In the genomic region with DNA sequence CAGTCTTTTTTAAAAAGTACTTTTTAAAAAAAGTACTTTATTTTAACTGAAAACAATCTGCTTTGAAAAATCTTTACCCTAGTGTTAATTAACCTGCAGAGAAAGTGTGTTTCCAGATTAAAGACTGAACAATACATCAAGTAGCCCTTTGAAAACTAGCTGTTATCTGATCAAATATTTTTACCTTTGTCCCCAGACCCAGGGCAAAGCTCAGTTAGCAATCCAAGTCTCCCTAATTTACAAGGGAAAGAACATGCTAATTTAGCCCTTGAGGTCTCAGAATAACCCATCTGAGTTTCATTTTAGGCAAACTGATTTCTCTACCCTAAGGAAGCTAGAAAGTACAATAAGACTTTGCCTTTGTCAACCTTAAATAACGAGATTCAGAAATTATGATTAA, we compare ENCODE assay signal across 2 cellular contexts.
TF ChIP-seq lines count a peak whose summit lies in the region.

No MANE protein-coding gene starts in this region.

TF ChIP-seq in WTC11, 78 proteins besides CTCF, POLR2A, EP300 and RAD21 (continued from another document):
- TF ChIP-seq, protein P1, sequence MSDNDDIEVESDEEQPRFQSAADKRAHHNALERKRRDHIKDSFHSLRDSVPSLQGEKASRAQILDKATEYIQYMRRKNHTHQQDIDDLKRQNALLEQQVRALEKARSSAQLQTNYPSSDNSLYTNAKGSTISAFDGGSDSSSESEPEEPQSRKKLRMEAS (CRISPR knock-in tag; IDR thresholded peaks at IDR 0.05) = no peak
- TF ChIP-seq, protein P2, sequence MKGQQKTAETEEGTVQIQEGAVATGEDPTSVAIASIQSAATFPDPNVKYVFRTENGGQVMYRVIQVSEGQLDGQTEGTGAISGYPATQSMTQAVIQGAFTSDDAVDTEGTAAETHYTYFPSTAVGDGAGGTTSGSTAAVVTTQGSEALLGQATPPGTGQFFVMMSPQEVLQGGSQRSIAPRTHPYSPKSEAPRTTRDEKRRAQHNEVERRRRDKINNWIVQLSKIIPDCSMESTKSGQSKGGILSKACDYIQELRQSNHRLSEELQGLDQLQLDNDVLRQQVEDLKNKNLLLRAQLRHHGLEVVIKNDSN (CRISPR knock-in tag; IDR thresholded peaks at IDR 0.05) = no peak
- TF ChIP-seq, protein P3, sequence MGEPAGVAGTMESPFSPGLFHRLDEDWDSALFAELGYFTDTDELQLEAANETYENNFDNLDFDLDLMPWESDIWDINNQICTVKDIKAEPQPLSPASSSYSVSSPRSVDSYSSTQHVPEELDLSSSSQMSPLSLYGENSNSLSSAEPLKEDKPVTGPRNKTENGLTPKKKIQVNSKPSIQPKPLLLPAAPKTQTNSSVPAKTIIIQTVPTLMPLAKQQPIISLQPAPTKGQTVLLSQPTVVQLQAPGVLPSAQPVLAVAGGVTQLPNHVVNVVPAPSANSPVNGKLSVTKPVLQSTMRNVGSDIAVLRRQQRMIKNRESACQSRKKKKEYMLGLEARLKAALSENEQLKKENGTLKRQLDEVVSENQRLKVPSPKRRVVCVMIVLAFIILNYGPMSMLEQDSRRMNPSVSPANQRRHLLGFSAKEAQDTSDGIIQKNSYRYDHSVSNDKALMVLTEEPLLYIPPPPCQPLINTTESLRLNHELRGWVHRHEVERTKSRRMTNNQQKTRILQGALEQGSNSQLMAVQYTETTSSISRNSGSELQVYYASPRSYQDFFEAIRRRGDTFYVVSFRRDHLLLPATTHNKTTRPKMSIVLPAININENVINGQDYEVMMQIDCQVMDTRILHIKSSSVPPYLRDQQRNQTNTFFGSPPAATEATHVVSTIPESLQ (CRISPR knock-in tag; IDR thresholded peaks at IDR 0.05) = no peak
- TF ChIP-seq ZNF423 (CRISPR knock-in tag; IDR thresholded peaks at IDR 0.05) = no peak
- TF ChIP-seq, protein P4, sequence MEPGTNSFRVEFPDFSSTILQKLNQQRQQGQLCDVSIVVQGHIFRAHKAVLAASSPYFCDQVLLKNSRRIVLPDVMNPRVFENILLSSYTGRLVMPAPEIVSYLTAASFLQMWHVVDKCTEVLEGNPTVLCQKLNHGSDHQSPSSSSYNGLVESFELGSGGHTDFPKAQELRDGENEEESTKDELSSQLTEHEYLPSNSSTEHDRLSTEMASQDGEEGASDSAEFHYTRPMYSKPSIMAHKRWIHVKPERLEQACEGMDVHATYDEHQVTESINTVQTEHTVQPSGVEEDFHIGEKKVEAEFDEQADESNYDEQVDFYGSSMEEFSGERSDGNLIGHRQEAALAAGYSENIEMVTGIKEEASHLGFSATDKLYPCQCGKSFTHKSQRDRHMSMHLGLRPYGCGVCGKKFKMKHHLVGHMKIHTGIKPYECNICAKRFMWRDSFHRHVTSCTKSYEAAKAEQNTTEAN (CRISPR knock-in tag; IDR thresholded peaks at IDR 0.05) = no peak
- no peak for TF ChIP-seq ESRRA (CRISPR knock-in tag; IDR thresholded peaks at IDR 0.05; ENCODE audit: borderline replicate concordance)
- no peak for TF ChIP-seq ZNF263 (CRISPR knock-in tag; IDR thresholded peaks at IDR 0.05; ENCODE audit: low read depth)
- TF ChIP-seq TP53 (CRISPR knock-in tag; IDR thresholded peaks at IDR 0.05) = no peak
- no peak for TF ChIP-seq FOXK1 (CRISPR knock-in tag; IDR thresholded peaks at IDR 0.05)
- no peak for TF ChIP-seq NR2C2 (CRISPR knock-in tag; IDR thresholded peaks at IDR 0.05)
- TF ChIP-seq GRHL2 (CRISPR knock-in tag; IDR thresholded peaks at IDR 0.05; ENCODE audit: insufficient replicate concordance, severe bottlenecking) = no peak
- no peak for TF ChIP-seq SOX15 (CRISPR knock-in tag; IDR thresholded peaks at IDR 0.05)

TF ChIP-seq in HepG2, 621 proteins besides CTCF, POLR2A, EP300 and RAD21 (continued from another document):
- TF ChIP-seq, protein P5, sequence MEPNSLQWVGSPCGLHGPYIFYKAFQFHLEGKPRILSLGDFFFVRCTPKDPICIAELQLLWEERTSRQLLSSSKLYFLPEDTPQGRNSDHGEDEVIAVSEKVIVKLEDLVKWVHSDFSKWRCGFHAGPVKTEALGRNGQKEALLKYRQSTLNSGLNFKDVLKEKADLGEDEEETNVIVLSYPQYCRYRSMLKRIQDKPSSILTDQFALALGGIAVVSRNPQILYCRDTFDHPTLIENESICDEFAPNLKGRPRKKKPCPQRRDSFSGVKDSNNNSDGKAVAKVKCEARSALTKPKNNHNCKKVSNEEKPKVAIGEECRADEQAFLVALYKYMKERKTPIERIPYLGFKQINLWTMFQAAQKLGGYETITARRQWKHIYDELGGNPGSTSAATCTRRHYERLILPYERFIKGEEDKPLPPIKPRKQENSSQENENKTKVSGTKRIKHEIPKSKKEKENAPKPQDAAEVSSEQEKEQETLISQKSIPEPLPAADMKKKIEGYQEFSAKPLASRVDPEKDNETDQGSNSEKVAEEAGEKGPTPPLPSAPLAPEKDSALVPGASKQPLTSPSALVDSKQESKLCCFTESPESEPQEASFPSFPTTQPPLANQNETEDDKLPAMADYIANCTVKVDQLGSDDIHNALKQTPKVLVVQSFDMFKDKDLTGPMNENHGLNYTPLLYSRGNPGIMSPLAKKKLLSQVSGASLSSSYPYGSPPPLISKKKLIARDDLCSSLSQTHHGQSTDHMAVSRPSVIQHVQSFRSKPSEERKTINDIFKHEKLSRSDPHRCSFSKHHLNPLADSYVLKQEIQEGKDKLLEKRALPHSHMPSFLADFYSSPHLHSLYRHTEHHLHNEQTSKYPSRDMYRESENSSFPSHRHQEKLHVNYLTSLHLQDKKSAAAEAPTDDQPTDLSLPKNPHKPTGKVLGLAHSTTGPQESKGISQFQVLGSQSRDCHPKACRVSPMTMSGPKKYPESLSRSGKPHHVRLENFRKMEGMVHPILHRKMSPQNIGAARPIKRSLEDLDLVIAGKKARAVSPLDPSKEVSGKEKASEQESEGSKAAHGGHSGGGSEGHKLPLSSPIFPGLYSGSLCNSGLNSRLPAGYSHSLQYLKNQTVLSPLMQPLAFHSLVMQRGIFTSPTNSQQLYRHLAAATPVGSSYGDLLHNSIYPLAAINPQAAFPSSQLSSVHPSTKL (CRISPR knock-in tag; IDR thresholded peaks at IDR 0.05) = peak; percentile 54; the same call in 1 of the 2 replicates
- TF ChIP-seq HNF4A (CRISPR knock-in tag; IDR thresholded peaks at IDR 0.05) = peak; percentile 67
- peak; percentile 15 for TF ChIP-seq ASH2L (IDR thresholded peaks at IDR 0.05; ENCODE audit: insufficient read length, low read depth, low read length)
- no peak for TF ChIP-seq SOX6 (IDR thresholded peaks at IDR 0.05)
- TF ChIP-seq SOX6 (CRISPR knock-in tag; IDR thresholded peaks at IDR 0.05) = peak; percentile 79
- TF ChIP-seq NCOR1 (IDR thresholded peaks at IDR 0.05; ENCODE audit: borderline replicate concordance, low read length) = 0 out of 2 replicates have a peak, but pooled peaks have one; percentile 37
- peak; percentile 40; the same call in 1 of the 2 replicates for TF ChIP-seq TCF7 (IDR thresholded peaks at IDR 0.05; ENCODE audit: low read depth)
- TF ChIP-seq MAF1 (CRISPR knock-in tag; IDR thresholded peaks at IDR 0.05; ENCODE audit: borderline replicate concordance) = no peak
- TF ChIP-seq, protein P6, sequence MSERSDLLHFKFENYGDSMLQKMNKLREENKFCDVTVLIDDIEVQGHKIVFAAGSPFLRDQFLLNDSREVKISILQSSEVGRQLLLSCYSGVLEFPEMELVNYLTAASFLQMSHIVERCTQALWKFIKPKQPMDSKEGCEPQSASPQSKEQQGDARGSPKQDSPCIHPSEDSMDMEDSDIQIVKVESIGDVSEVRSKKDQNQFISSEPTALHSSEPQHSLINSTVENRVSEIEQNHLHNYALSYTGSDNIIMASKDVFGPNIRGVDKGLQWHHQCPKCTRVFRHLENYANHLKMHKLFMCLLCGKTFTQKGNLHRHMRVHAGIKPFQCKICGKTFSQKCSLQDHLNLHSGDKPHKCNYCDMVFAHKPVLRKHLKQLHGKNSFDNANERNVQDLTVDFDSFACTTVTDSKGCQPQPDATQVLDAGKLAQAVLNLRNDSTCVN (CRISPR knock-in tag; IDR thresholded peaks at IDR 0.05; ENCODE audit: borderline replicate concordance) = no peak
- no peak for TF ChIP-seq ZNF768 (CRISPR knock-in tag; IDR thresholded peaks at IDR 0.05)
- TF ChIP-seq, protein P7, sequence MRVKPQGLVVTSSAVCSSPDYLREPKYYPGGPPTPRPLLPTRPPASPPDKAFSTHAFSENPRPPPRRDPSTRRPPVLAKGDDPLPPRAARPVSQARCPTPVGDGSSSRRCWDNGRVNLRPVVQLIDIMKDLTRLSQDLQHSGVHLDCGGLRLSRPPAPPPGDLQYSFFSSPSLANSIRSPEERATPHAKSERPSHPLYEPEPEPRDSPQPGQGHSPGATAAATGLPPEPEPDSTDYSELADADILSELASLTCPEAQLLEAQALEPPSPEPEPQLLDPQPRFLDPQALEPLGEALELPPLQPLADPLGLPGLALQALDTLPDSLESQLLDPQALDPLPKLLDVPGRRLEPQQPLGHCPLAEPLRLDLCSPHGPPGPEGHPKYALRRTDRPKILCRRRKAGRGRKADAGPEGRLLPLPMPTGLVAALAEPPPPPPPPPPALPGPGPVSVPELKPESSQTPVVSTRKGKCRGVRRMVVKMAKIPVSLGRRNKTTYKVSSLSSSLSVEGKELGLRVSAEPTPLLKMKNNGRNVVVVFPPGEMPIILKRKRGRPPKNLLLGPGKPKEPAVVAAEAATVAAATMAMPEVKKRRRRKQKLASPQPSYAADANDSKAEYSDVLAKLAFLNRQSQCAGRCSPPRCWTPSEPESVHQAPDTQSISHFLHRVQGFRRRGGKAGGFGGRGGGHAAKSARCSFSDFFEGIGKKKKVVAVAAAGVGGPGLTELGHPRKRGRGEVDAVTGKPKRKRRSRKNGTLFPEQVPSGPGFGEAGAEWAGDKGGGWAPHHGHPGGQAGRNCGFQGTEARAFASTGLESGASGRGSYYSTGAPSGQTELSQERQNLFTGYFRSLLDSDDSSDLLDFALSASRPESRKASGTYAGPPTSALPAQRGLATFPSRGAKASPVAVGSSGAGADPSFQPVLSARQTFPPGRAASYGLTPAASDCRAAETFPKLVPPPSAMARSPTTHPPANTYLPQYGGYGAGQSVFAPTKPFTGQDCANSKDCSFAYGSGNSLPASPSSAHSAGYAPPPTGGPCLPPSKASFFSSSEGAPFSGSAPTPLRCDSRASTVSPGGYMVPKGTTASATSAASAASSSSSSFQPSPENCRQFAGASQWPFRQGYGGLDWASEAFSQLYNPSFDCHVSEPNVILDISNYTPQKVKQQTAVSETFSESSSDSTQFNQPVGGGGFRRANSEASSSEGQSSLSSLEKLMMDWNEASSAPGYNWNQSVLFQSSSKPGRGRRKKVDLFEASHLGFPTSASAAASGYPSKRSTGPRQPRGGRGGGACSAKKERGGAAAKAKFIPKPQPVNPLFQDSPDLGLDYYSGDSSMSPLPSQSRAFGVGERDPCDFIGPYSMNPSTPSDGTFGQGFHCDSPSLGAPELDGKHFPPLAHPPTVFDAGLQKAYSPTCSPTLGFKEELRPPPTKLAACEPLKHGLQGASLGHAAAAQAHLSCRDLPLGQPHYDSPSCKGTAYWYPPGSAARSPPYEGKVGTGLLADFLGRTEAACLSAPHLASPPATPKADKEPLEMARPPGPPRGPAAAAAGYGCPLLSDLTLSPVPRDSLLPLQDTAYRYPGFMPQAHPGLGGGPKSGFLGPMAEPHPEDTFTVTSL (CRISPR knock-in tag; IDR thresholded peaks at IDR 0.05; ENCODE audit: borderline replicate concordance) = peak; percentile 20; the same call in 1 of the 2 replicates
- no peak for TF ChIP-seq ZNF607 (CRISPR knock-in tag; IDR thresholded peaks at IDR 0.05; ENCODE audit: borderline replicate concordance)
- TF ChIP-seq ZFAT (CRISPR knock-in tag; conservative IDR thresholded peaks at IDR 0.05) = no peak
- TF ChIP-seq EEA1 (CRISPR knock-in tag; IDR thresholded peaks at IDR 0.05; ENCODE audit: borderline replicate concordance) = no peak
- no peak for TF ChIP-seq SOX13 (IDR thresholded peaks at IDR 0.05)
- TF ChIP-seq SOX13 (CRISPR knock-in tag; conservative IDR thresholded peaks at IDR 0.05 in 1 of 2, IDR thresholded peaks at IDR 0.05 in 1 of 2) = peak in 1 of 2 experiments; percentile 80; a peak in 2 of 4 replicates
- TF ChIP-seq ISL2 (CRISPR knock-in tag; IDR thresholded peaks at IDR 0.05) = 0 out of 2 replicates have a peak, but pooled peaks have one; percentile 18
- peak; percentile 78; the same call in 1 of the 2 replicates for TF ChIP-seq SOX5 (CRISPR knock-in tag; IDR thresholded peaks at IDR 0.05; ENCODE audit: borderline replicate concordance)
- peak; percentile 25; the same call in 1 of the 2 replicates for TF ChIP-seq TBX2 (CRISPR knock-in tag; IDR thresholded peaks at IDR 0.05; ENCODE audit: borderline replicate concordance)
- TF ChIP-seq, protein P8, sequence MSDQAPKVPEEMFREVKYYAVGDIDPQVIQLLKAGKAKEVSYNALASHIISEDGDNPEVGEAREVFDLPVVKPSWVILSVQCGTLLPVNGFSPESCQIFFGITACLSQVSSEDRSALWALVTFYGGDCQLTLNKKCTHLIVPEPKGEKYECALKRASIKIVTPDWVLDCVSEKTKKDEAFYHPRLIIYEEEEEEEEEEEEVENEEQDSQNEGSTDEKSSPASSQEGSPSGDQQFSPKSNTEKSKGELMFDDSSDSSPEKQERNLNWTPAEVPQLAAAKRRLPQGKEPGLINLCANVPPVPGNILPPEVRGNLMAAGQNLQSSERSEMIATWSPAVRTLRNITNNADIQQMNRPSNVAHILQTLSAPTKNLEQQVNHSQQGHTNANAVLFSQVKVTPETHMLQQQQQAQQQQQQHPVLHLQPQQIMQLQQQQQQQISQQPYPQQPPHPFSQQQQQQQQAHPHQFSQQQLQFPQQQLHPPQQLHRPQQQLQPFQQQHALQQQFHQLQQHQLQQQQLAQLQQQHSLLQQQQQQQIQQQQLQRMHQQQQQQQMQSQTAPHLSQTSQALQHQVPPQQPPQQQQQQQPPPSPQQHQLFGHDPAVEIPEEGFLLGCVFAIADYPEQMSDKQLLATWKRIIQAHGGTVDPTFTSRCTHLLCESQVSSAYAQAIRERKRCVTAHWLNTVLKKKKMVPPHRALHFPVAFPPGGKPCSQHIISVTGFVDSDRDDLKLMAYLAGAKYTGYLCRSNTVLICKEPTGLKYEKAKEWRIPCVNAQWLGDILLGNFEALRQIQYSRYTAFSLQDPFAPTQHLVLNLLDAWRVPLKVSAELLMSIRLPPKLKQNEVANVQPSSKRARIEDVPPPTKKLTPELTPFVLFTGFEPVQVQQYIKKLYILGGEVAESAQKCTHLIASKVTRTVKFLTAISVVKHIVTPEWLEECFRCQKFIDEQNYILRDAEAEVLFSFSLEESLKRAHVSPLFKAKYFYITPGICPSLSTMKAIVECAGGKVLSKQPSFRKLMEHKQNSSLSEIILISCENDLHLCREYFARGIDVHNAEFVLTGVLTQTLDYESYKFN (CRISPR knock-in tag; conservative IDR thresholded peaks at IDR 0.05) = peak; percentile 70
- TF ChIP-seq, protein P9, sequence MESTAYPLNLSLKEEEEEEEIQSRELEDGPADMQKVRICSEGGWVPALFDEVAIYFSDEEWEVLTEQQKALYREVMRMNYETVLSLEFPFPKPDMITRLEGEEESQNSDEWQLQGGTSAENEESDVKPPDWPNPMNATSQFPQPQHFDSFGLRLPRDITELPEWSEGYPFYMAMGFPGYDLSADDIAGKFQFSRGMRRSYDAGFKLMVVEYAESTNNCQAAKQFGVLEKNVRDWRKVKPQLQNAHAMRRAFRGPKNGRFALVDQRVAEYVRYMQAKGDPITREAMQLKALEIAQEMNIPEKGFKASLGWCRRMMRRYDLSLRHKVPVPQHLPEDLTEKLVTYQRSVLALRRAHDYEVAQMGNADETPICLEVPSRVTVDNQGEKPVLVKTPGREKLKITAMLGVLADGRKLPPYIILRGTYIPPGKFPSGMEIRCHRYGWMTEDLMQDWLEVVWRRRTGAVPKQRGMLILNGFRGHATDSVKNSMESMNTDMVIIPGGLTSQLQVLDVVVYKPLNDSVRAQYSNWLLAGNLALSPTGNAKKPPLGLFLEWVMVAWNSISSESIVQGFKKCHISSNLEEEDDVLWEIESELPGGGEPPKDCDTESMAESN (CRISPR knock-in tag; conservative IDR thresholded peaks at IDR 0.05) = no peak
